Comparison of ENCODE assay signal across 2 cellular contexts in the genomic region with DNA sequence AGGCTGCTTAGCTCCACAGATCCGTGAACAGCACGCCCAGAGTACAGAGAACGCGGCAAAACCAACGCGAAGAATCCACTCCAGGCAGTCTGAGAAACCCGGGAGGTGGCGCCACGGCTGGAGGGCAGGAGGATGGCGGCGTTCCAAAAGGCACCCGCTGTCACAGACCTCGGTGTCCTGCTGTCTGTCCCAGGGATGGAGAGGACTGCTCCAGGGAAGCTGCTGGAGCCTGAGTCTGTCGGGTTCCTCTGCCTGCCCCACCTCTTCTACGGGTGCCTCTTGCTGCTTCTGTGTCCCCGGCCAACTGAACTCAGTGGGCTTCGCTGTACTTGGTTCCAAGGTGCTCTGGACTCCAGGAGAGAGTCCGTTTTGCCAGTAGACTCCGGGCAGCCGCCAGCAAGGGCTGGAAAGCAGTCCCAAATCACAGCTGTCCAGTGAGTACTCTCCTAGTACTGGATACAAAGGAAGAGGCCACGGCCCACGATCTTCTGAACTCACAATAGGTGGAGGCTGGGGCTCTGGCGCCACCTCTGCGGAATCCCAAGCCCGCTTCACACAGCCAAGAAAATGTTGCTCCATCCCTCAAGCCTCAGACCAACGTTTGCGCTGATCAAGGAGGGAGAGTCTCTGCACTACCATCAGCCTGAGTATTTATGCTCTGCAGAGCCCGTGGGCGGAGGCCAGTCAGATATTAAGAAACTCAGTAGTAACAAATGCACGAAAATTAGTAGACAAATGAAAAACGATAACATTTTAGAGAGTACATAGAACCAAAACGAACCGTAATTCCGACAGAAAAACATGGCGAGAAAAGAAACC.
TF ChIP-seq lines count a peak whose summit lies in the region.

No MANE protein-coding gene starts in this region.

TF ChIP-seq in IMR-90, 13 proteins besides CTCF, POLR2A, EP300 and RAD21:
- 0 out of 2 replicates have a peak, but pooled peaks have one; percentile 18 for TF ChIP-seq SMC3 (IDR thresholded peaks at IDR 0.05; ENCODE audit: low read depth, low read length)
- TF ChIP-seq CEBPB (IDR thresholded peaks at IDR 0.05; ENCODE audit: low read depth, low read length), result peak; percentile 66
- no peak for TF ChIP-seq ELK1 (IDR thresholded peaks at IDR 0.05; ENCODE audit: borderline replicate concordance, low read depth, low read length)
- TF ChIP-seq NFE2L2 (IDR thresholded peaks at IDR 0.05; ENCODE audit: low read depth, low read length), result no peak

TF ChIP-seq in PFSK-1, 5 proteins besides CTCF, POLR2A, EP300 and RAD21:
- TF ChIP-seq TAF1 (IDR thresholded peaks at IDR 0.05; ENCODE audit: borderline replicate concordance, insufficient read depth, low read length) (no peak), FOXP2 (optimal IDR thresholded peaks at IDR 0.05; ENCODE audit: borderline replicate concordance, extremely low read depth, extremely low read length, insufficient read depth) (no peak), SIN3A (IDR thresholded peaks at IDR 0.05; ENCODE audit: borderline replicate concordance, insufficient read depth, low read length) (0 out of 2 replicates have a peak, but pooled peaks have one; percentile 62), POLR2AphosphoS5 (IDR thresholded peaks at IDR 0.05; ENCODE audit: low read depth, low read length) (no peak), REST (IDR thresholded peaks at IDR 0.05; ENCODE audit: insufficient read depth in 1 of 2, low read depth in 2 of 2, low read length in 2 of 2) (0 out of 4 replicates have a peak, but pooled peaks of 1 of the 2 experiments have one; percentile 15)
